Comparison of ENCODE assay signal across 1 cellular context in the genomic region with DNA sequence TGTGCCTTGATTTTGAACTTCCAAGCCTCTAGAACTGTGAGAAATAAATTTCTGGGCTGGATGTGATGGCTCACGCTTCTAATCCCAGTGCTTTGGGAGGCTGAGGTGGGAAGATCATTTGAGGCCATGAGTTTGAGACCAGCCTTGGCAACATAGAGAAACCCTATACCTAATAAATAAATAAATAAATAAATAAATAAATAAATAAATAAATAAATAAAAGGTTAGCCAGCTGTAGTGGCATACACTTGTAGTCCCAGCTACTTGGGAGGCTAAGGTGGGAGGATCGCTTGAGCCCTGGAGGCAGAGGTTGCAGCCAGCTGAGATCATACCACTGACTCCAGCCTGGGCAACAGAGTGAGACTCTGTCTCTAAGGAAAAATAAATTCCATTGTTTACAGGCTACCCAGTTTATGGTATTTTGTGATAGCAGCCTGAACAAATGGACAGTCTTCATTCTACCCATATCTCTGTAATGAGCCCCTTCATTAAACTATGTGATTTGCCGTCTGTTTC.
TF ChIP-seq lines count a peak whose summit lies in the region.

No MANE protein-coding gene starts in this region.

TF ChIP-seq in endothelial cell of umbilical vein, 7 proteins besides CTCF, POLR2A, EP300 and RAD21 (continued from another document):
- TF ChIP-seq POLR2AphosphoS5 (IDR thresholded peaks at IDR 0.05; ENCODE audit: insufficient read depth, low read depth, low read length) (no peak), JUN (IDR thresholded peaks at IDR 0.05; ENCODE audit: borderline replicate concordance, insufficient read depth, insufficient read length, low read depth) (no peak), EZH2 (IDR thresholded peaks at IDR 0.05; ENCODE audit: borderline replicate concordance, low read depth, low read length, severe bottlenecking) (no peak), GATA2 (IDR thresholded peaks at IDR 0.05; ENCODE audit: insufficient read depth, insufficient read length, low read depth, low read length) (no peak)
- TF ChIP-seq, protein P1, sequence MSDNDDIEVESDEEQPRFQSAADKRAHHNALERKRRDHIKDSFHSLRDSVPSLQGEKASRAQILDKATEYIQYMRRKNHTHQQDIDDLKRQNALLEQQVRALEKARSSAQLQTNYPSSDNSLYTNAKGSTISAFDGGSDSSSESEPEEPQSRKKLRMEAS (IDR thresholded peaks at IDR 0.05; ENCODE audit: insufficient read depth, insufficient read length), result no peak
